ENCODE assay signal across 14 cellular contexts in the genomic region with DNA sequence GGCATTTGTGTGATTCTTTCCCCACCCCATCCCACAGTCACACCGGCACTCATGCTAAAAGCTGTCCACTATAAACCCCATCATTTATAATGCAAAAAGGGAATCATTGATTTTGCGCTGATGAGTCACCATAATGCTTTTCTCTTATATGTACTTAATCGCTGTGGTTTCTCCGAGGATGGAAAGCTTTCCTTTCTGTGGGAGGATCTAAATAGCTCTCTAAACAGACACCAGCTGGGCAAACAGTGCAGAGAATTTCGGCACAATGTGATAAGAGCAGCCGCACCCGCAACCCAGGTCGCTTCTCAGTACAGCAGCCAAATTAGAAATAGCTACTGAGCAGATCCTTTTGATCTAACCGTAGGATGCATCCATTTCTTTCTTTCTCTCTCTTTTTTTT.
A peak's percentile ranks its signal among the peaks of the same experiment; 100 is the strongest.
DNase-seq lines count a peak whose midpoint lies in the region; ATAC-seq and TF ChIP-seq lines count a peak whose summit lies in the region.
"Had no signal": no experiment of that assay in that cellular context is flagged by ENCODE, and none has a peak within 500 bp of the region (broad histone marks: within the 10 kb centered on the region; RNA-seq: fewer than 3 reads in every experiment).

No MANE protein-coding gene starts in this region.

- TF ChIP-seq CTCF in fibroblast of mammary gland (conservative IDR thresholded peaks at IDR 0.05; ENCODE audit: control insufficient read depth, insufficient read depth, low read depth, low read length): no peak

- no peaks in the 10 kb centered on the region for H3K27me3 ChIP-seq in H7 (ENCODE audit: control insufficient read depth, insufficient read depth, low read length)

- peak; percentile 88 for DNase-seq in COR-L47 (lab: John Stamatoyannopoulos, UW)
- DNase-seq in MV-4-11 (lab: John Stamatoyannopoulos, UW): peak; percentile 69
- DNase-seq in NCI-H748 (lab: John Stamatoyannopoulos, UW; ENCODE audit: unreplicated experiment): peak; percentile 83
- DNase-seq in fibroblast of mammary gland (ENCODE audit: low read depth): peak; percentile 59
- no peak for DNase-seq in GM19238 (ENCODE audit: insufficient read length, low spot score)
- no peak for DNase-seq in H7
- DNase-seq: activated CD8-positive, alpha-beta T cell treated with anti-CD3 and anti-CD28 coated beads for 36 hours; activated gamma-delta T cell; central memory CD4-positive, alpha-beta T cell; Right ventricle myocardium superior; stimulated activated CD4-positive, alpha-beta T cell treated with anti-CD3 and anti-CD28 coated beads, Interleukin-4, amount 100 ng/mL, for 24 hours; stimulated activated naive CD4-positive, alpha-beta T cell treated with Interleukin-2 at 50 U/mL for 16 hours had no signal

- ATAC-seq in GM18870 (IDR thresholded peaks at IDR 0.05; ENCODE audit: unreplicated experiment) (no peak), GM21576 (IDR thresholded peaks at IDR 0.05; ENCODE audit: unreplicated experiment) (no peak)
- ATAC-seq: activated CD8-positive, alpha-beta T cell treated with anti-CD3 and anti-CD28 coated beads for 36 hours had no signal

- H3K36me3 ChIP-seq in H7 (replicated peaks; ENCODE audit: control insufficient read depth, insufficient read depth, low read length): no peaks in the 10 kb centered on the region

- H3K4me3 ChIP-seq in fibroblast of mammary gland (ENCODE audit: control insufficient read depth, low read depth, low read length) (no peak overlapping the region), H7 (ENCODE audit: insufficient read depth, low read depth, low read length) (no peak overlapping the region)

Comparison
In these comparisons a context has a peak if more than half of its experiments do, and no peak if none do; other contexts are left out.
1. DNase-seq: peak in COR-L47 (single experiment), MV-4-11 (single experiment), NCI-H748 (single experiment) and fibroblast of mammary gland (single experiment); none in GM19238 (single experiment) and H7 (single experiment).